In genomic region chr1:117092594-117092993, GRCh38 we compare ENCODE assay signal across 10 cellular contexts. TPM values are rescaled to one million over a fixed set of nuclear protein-coding genes. Genes with fewer than 3 reads are reported as not detected.
DNase-seq lines count a peak whose midpoint lies in the region; TF ChIP-seq lines count a peak whose summit lies in the region.
"Had no signal": no experiment of that assay in that cellular context is flagged by ENCODE, and none has a peak within 500 bp of the region (broad histone marks: within the 10 kb centered on the region; RNA-seq: fewer than 3 reads in every experiment).

No MANE protein-coding gene starts in this region.

- no peak overlapping the region for H3K4me3 Mint-ChIP-seq in endothelial cell (ENCODE audit: unreplicated experiment)
- H3K4me3 Mint-ChIP-seq: stimulated activated naive CD8-positive, alpha-beta T cell treated with anti-CD3 and anti-CD28 coated beads, Interleukin-15, amount 100 ng/mL, for 72 hours had no signal

- peaks cover under 1% of the 10 kb centered on the region for H3K27me3 Mint-ChIP-seq in endothelial cell (ENCODE audit: unreplicated experiment)
- H3K27me3 Mint-ChIP-seq: stimulated activated naive CD8-positive, alpha-beta T cell treated with anti-CD3 and anti-CD28 coated beads, Interleukin-15, amount 100 ng/mL, for 72 hours had no signal

- H3K27ac ChIP-seq in HUES48 (ENCODE audit: low read depth, low read length) (peak overlapping the region; percentile 88), left ventricle myocardium inferior (replicated peaks) (peak overlapping the region; percentile 36), stomach (peak overlapping the region in 3 of 5 donors; percentile 46 to 70 (median 64))

- WGBS in stomach, 5 donors: 81 to 87% (median 83%) methylated on average over 5 of the region's 5 CpGs

- H3K4me3 ChIP-seq in HUES48 (ENCODE audit: low read depth, low read length) (no peak overlapping the region), adipocyte (ENCODE audit: low read length) (peak overlapping the region; percentile 23), left ventricle myocardium inferior (no peak overlapping the region), stomach (no peak overlapping the region)

- DNase-seq in adipocyte (ENCODE audit: low read depth) (peak; percentile 7), left ventricle myocardium inferior (no peak), stomach (no peak), NOMO-1 treated with DMSO at 0.1 percent for 48 hours (lab: John Stamatoyannopoulos, UW; ENCODE audit: unreplicated experiment) (no peak), endothelial cell (ENCODE audit: low spot score) (no peak)
- DNase-seq in stimulated activated CD4-positive, alpha-beta T cell treated with anti-CD3 and anti-CD28 coated beads, Interleukin-4, amount 100 ng/mL, for 4 hours: no peak
- DNase-seq: DMS153; NCI-H1930; stimulated activated naive CD8-positive, alpha-beta T cell treated with anti-CD3 and anti-CD28 coated beads, Interleukin-15, amount 100 ng/mL, for 72 hours had no signal

- no peak overlapping the region for H3K9ac ChIP-seq in HUES48 (ENCODE audit: low read depth, low read length)
- no peak overlapping the region for H3K9ac ChIP-seq in adipocyte (ENCODE audit: low read length)

- H3K36me3 Mint-ChIP-seq in endothelial cell (ENCODE audit: low read depth, unreplicated experiment): no peaks in the 10 kb centered on the region

- TF ChIP-seq CTCF in left ventricle myocardium inferior (IDR thresholded peaks at IDR 0.05; ENCODE audit: borderline replicate concordance) (no peak), stomach (IDR thresholded peaks at IDR 0.05) (no peak), endothelial cell (IDR thresholded peaks at IDR 0.05; ENCODE audit: unreplicated experiment) (no peak)

- H3K9me3 Mint-ChIP-seq in endothelial cell (ENCODE audit: unreplicated experiment): no peaks in the 10 kb centered on the region
- H3K9me3 Mint-ChIP-seq: stimulated activated naive CD8-positive, alpha-beta T cell treated with anti-CD3 and anti-CD28 coated beads, Interleukin-15, amount 100 ng/mL, for 72 hours had no signal

- no peaks in the 10 kb centered on the region for H3K4me1 Mint-ChIP-seq in endothelial cell (ENCODE audit: unreplicated experiment)

- no peak overlapping the region for H3K27ac Mint-ChIP-seq in endothelial cell (ENCODE audit: unreplicated experiment)
- H3K27ac Mint-ChIP-seq: stimulated activated naive CD8-positive, alpha-beta T cell treated with anti-CD3 and anti-CD28 coated beads, Interleukin-15, amount 100 ng/mL, for 72 hours had no signal

- H3K36me3 ChIP-seq in HUES48 (ENCODE audit: control insufficient read depth, insufficient read depth, low read length): peaks cover 98% of the 10 kb centered on the region
- H3K36me3 ChIP-seq in adipocyte (ENCODE audit: control insufficient read depth, insufficient read depth, low read length, severe bottlenecking): peaks cover 25% of the 10 kb centered on the region
- peaks cover 14% of the 10 kb centered on the region for H3K36me3 ChIP-seq in left ventricle myocardium inferior
- peaks cover 14 to 94% (median 55%) of the 10 kb centered on the region in 4 donors for H3K36me3 ChIP-seq in stomach

- H3K9me3 ChIP-seq in HUES48 (ENCODE audit: control insufficient read depth, insufficient read depth, low read length) (no peaks in the 10 kb centered on the region), adipocyte (ENCODE audit: control insufficient read depth, low read length) (no peaks in the 10 kb centered on the region), left ventricle myocardium inferior (replicated peaks) (no peaks in the 10 kb centered on the region), stomach (no peaks in the 10 kb centered on the region)

- intact Hi-C loops in left ventricle myocardium inferior (cut with micrococcal nuclease): no loop called here
- intact Hi-C loops in stomach (cut with DNase I; ENCODE audit: low total_unique reads): no loop called here

- H3K27me3 ChIP-seq in HUES48 (ENCODE audit: control insufficient read depth, insufficient read depth, low read length): no peaks in the 10 kb centered on the region
- H3K27me3 ChIP-seq in adipocyte (replicated peaks; ENCODE audit: control insufficient read depth, insufficient read depth, low read length): no peaks in the 10 kb centered on the region
- no peaks in the 10 kb centered on the region for H3K27me3 ChIP-seq in left ventricle myocardium inferior (ENCODE audit: low read depth)
- H3K27me3 ChIP-seq in stomach: no peaks in the 10 kb centered on the region

- TF ChIP-seq EP300 in stomach (IDR thresholded peaks at IDR 0.05): no peak

- H3K4me1 ChIP-seq in HUES48 (ENCODE audit: control insufficient read depth, insufficient read depth, low read length): peaks cover 17% of the 10 kb centered on the region
- H3K4me1 ChIP-seq in adipocyte (ENCODE audit: control insufficient read depth, insufficient read depth, low read length): peaks cover 24% of the 10 kb centered on the region
- peaks cover 30% of the 10 kb centered on the region for H3K4me1 ChIP-seq in left ventricle myocardium inferior
- peaks cover 0 to 30% (median 6%) of the 10 kb centered on the region in 4 donors for H3K4me1 ChIP-seq in stomach

- TF ChIP-seq POLR2A in stomach (IDR thresholded peaks at IDR 0.05): no peak

RNA-seq across cellular contexts. Expression of gene TRIM45, which starts 29.0 kb away (rescaled TPM):
- total RNA-seq in left ventricle myocardium inferior (13.0 TPM), stomach (1 to 10 TPM in 2 of 5 donors, under 1 TPM in 2, not detected in 1; 0.29 to 6.8 (median 2.5) TPM), endothelial cell (ENCODE audit: unreplicated experiment) (7.0 TPM)
- 1 to 10 TPM in 2 of 3 donors, under 1 TPM in 1; 0.61 to 2.9 (median 1.9) TPM for polyA plus RNA-seq in stomach

RNA-seq across cellular contexts. Expression of gene TTF2, which starts 32.5 kb away (rescaled TPM):
- total RNA-seq in left ventricle myocardium inferior (6.4 TPM), stomach (10 to 100 TPM in 4 of 5 donors, 1 to 10 TPM in 1; 6.2 to 58.7 (median 27.0) TPM), endothelial cell (ENCODE audit: unreplicated experiment) (11.1 TPM)
- 1 to 10 TPM; 1.7 to 4.1 (median 2.1) TPM for polyA plus RNA-seq in stomach

Comparison
In these comparisons a context has a peak if more than half of its experiments do, and no peak if none do; other contexts are left out.
1. H3K27ac ChIP-seq: peak in every context shown above with its lines; median percentile 88 in HUES48; 64 in stomach; 36 in left ventricle myocardium inferior.